29 cellular contexts compared by ENCODE assay signal in genomic region chr6:149456311-149457021, GRCh38. TPM values are rescaled to one million over a fixed set of nuclear protein-coding genes. Genes with fewer than 3 reads are reported as not detected.
"Had no signal": no experiment of that assay in that cellular context is flagged by ENCODE, and none has a peak within 500 bp of the region (broad histone marks: within the 10 kb centered on the region; RNA-seq: fewer than 3 reads in every experiment).

No MANE protein-coding gene starts in this region.

- H3K27ac Mint-ChIP-seq: endodermal cell; naive thymus-derived CD8-positive, alpha-beta T cell; progenitor cell of endocrine pancreas; stimulated activated naive CD8-positive, alpha-beta T cell treated with anti-CD3 and anti-CD28 coated beads, Interleukin-15, amount 100 ng/mL, for 72 hours had no signal

- H3K27ac ChIP-seq: colonic mucosa, epithelial cell of prostate, gastrocnemius medialis, neutrophil, pancreas, right lobe of liver, suprapubic skin, transverse colon, upper lobe of right lung, uterus had no signal

- ATAC-seq: esophagus mucosa; gastrocnemius medialis; left lobe of liver; naive thymus-derived CD8-positive, alpha-beta T cell; pancreas; right lobe of liver; stimulated activated naive CD8-positive, alpha-beta T cell treated with anti-CD3 and anti-CD28 coated beads, Interleukin-15, amount 100 ng/mL, for 72 hours; upper lobe of right lung had no signal

- H3K36me3 ChIP-seq: colonic mucosa, gastrocnemius medialis, neutrophil, pancreas, right lobe of liver, suprapubic skin, transverse colon, upper lobe of right lung, uterus had no signal

- H3K4me3 ChIP-seq: colonic mucosa, gastrocnemius medialis, pancreas, right lobe of liver, suprapubic skin, transverse colon, upper lobe of right lung, uterus had no signal

- H3K27me3 ChIP-seq: colonic mucosa, pancreas, right lobe of liver, transverse colon, upper lobe of right lung, uterus had no signal

- H3K27me3 Mint-ChIP-seq: dendritic cell treated with granulocyte-macrophage colony-stimulating factor and Interleukin-4, amounts not matched to agents 40 ng/mL and 50 ng/mL, for 4 days; stimulated activated naive CD8-positive, alpha-beta T cell treated with anti-CD3 and anti-CD28 coated beads, Interleukin-15, amount 100 ng/mL, for 72 hours had no signal

- H3K9me3 ChIP-seq: colonic mucosa, gastrocnemius medialis, neutrophil, pancreas, right lobe of liver, suprapubic skin, transverse colon, upper lobe of right lung, uterus had no signal

- DNase-seq: colonic mucosa; effector CD8-positive, alpha-beta T cell; endodermal cell; foreskin fibroblast; gastrocnemius medialis; head of caudate nucleus; mammary epithelial cell; naive thymus-derived CD8-positive, alpha-beta T cell; pancreas; right lobe of liver; small intestine; stimulated activated CD4-positive, alpha-beta T cell treated with anti-CD3 and anti-CD28 coated beads, Interleukin-12 subunit alpha, Interleukin-12 subunit beta, amount 100 ng/mL, for 4 hours; stimulated activated CD4-positive, alpha-beta T cell treated with anti-CD3 and anti-CD28 coated beads, Interleukin-1b, Interleukin-23, amount 100 ng/mL, for 48 hours; stimulated activated CD4-positive, alpha-beta T cell treated with anti-CD3 and anti-CD28 coated beads, Interleukin-4, amount 100 ng/mL, for 1 hour; stimulated activated CD8-positive, alpha-beta memory T cell treated with anti-CD3 and anti-CD28 coated beads, Interleukin-4, amount 100 ng/mL, for 48 hours; stimulated activated naive CD4-positive, alpha-beta T cell; stimulated activated naive CD8-positive, alpha-beta T cell treated with anti-CD3 and anti-CD28 coated beads, Interleukin-15, amount 100 ng/mL, for 72 hours; transverse colon; upper lobe of right lung; uterus had no signal

- H3K4me3 Mint-ChIP-seq: dendritic cell treated with granulocyte-macrophage colony-stimulating factor and Interleukin-4, amounts not matched to agents 40 ng/mL and 50 ng/mL, for 4 days; endodermal cell; naive thymus-derived CD8-positive, alpha-beta T cell; stimulated activated naive CD8-positive, alpha-beta T cell treated with anti-CD3 and anti-CD28 coated beads, Interleukin-15, amount 100 ng/mL, for 72 hours had no signal

- H3K9me3 Mint-ChIP-seq: dendritic cell treated with granulocyte-macrophage colony-stimulating factor and Interleukin-4, amounts not matched to agents 40 ng/mL and 50 ng/mL, for 4 days; endodermal cell; naive thymus-derived CD8-positive, alpha-beta T cell; stimulated activated naive CD8-positive, alpha-beta T cell treated with anti-CD3 and anti-CD28 coated beads, Interleukin-15, amount 100 ng/mL, for 72 hours had no signal

RNA-seq across cellular contexts. Expression of gene ZC3H12D, which starts 28.3 kb away (rescaled TPM):
- total RNA-seq: glomerular endothelial cell had no signal

RNA-seq across cellular contexts. Expression of gene SUMO4, which starts 56.4 kb away (rescaled TPM):
- polyA plus RNA-seq: neural cell, small intestine had no signal
